ENCODE assay signal across 1 cellular context in the genomic region with DNA sequence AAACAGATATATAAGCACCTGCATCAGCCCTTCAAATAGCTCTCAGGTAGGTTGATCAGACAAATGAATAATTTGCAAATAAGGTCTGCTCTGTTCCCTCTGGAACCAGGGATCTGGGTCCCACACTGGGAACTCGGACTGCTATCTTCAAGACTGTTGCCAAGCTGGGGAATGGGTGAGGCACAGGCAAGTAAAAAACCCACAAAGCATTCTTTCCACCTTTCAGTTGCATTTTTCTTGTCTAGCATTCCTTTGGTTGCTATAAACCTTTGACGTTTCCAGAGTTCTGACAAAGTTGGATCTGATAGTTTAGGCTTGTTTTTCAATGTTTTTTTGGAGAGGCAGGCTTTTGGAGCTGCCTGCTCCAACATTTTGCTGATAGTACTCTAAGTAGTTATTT.
TF ChIP-seq lines count a peak whose summit lies in the region.

No MANE protein-coding gene starts in this region.

TF ChIP-seq in H1, 55 proteins besides CTCF, POLR2A, EP300 and RAD21 (continued from another document):
- TF ChIP-seq, protein P1, sequence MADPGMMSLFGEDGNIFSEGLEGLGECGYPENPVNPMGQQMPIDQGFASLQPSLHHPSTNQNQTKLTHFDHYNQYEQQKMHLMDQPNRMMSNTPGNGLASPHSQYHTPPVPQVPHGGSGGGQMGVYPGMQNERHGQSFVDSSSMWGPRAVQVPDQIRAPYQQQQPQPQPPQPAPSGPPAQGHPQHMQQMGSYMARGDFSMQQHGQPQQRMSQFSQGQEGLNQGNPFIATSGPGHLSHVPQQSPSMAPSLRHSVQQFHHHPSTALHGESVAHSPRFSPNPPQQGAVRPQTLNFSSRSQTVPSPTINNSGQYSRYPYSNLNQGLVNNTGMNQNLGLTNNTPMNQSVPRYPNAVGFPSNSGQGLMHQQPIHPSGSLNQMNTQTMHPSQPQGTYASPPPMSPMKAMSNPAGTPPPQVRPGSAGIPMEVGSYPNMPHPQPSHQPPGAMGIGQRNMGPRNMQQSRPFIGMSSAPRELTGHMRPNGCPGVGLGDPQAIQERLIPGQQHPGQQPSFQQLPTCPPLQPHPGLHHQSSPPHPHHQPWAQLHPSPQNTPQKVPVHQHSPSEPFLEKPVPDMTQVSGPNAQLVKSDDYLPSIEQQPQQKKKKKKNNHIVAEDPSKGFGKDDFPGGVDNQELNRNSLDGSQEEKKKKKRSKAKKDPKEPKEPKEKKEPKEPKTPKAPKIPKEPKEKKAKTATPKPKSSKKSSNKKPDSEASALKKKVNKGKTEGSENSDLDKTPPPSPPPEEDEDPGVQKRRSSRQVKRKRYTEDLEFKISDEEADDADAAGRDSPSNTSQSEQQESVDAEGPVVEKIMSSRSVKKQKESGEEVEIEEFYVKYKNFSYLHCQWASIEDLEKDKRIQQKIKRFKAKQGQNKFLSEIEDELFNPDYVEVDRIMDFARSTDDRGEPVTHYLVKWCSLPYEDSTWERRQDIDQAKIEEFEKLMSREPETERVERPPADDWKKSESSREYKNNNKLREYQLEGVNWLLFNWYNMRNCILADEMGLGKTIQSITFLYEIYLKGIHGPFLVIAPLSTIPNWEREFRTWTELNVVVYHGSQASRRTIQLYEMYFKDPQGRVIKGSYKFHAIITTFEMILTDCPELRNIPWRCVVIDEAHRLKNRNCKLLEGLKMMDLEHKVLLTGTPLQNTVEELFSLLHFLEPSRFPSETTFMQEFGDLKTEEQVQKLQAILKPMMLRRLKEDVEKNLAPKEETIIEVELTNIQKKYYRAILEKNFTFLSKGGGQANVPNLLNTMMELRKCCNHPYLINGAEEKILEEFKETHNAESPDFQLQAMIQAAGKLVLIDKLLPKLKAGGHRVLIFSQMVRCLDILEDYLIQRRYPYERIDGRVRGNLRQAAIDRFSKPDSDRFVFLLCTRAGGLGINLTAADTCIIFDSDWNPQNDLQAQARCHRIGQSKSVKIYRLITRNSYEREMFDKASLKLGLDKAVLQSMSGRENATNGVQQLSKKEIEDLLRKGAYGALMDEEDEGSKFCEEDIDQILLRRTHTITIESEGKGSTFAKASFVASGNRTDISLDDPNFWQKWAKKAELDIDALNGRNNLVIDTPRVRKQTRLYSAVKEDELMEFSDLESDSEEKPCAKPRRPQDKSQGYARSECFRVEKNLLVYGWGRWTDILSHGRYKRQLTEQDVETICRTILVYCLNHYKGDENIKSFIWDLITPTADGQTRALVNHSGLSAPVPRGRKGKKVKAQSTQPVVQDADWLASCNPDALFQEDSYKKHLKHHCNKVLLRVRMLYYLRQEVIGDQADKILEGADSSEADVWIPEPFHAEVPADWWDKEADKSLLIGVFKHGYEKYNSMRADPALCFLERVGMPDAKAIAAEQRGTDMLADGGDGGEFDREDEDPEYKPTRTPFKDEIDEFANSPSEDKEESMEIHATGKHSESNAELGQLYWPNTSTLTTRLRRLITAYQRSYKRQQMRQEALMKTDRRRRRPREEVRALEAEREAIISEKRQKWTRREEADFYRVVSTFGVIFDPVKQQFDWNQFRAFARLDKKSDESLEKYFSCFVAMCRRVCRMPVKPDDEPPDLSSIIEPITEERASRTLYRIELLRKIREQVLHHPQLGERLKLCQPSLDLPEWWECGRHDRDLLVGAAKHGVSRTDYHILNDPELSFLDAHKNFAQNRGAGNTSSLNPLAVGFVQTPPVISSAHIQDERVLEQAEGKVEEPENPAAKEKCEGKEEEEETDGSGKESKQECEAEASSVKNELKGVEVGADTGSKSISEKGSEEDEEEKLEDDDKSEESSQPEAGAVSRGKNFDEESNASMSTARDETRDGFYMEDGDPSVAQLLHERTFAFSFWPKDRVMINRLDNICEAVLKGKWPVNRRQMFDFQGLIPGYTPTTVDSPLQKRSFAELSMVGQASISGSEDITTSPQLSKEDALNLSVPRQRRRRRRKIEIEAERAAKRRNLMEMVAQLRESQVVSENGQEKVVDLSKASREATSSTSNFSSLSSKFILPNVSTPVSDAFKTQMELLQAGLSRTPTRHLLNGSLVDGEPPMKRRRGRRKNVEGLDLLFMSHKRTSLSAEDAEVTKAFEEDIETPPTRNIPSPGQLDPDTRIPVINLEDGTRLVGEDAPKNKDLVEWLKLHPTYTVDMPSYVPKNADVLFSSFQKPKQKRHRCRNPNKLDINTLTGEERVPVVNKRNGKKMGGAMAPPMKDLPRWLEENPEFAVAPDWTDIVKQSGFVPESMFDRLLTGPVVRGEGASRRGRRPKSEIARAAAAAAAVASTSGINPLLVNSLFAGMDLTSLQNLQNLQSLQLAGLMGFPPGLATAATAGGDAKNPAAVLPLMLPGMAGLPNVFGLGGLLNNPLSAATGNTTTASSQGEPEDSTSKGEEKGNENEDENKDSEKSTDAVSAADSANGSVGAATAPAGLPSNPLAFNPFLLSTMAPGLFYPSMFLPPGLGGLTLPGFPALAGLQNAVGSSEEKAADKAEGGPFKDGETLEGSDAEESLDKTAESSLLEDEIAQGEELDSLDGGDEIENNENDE (IDR thresholded peaks at IDR 0.05; ENCODE audit: insufficient replicate concordance, low read length), result no peak
- TF ChIP-seq CBX5 (IDR thresholded peaks at IDR 0.05; ENCODE audit: low read depth, low read length) (no peak), SP2 (IDR thresholded peaks at IDR 0.05; ENCODE audit: low read length) (no peak), POU5F1 (IDR thresholded peaks at IDR 0.05; ENCODE audit: low read depth, low read length) (no peak), POLR2AphosphoS5 (IDR thresholded peaks at IDR 0.05; ENCODE audit: low read depth, low read length) (no peak), BCL11A (IDR thresholded peaks at IDR 0.05; ENCODE audit: low read depth in 2 of 2, low read length in 2 of 2) (no peak), KDM1A (IDR thresholded peaks at IDR 0.05; ENCODE audit: borderline replicate concordance, low read length) (no peak), NANOG (IDR thresholded peaks at IDR 0.05; ENCODE audit: insufficient read depth, low read depth, low read length, poor library complexity, severe bottlenecking) (no peak), CHD1 (IDR thresholded peaks at IDR 0.05; ENCODE audit: low read depth, low read length) (no peak)
